ENCODE assay signal across 9 cellular contexts in the genomic region with DNA sequence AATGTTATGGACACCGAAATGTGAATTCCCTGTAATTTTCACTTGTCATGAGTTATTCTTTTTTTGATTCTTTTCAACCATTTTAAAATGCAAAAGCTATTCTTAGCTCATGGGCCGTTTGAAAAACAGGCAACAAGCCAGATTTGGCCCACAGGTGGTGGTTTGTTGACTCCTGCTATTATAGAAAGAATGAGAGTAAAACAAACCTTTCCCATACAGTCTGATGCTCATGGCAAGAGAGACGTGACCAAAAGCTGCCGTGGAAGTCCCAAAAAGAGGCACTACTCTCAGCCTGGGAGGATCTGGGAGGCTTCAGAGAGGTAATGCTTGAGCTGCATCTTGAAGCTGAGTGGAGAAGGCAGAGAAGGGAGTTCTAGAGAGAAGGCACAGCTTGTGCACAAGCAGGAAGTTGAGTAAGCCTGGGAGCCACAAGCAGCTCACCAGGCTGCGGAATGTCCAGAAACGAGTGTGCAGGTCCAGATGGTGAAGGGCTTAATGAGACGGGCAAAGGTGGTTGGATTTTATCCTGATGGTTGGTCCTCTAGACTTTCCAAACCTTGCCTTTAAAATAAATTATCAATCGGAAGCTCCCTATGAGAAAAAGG. TPM values are rescaled to one million over a fixed set of nuclear protein-coding genes. Genes with fewer than 3 reads are reported as not detected.
DNase-seq lines count a peak whose midpoint lies in the region; ATAC-seq lines count a peak whose summit lies in the region.
"Had no signal": no experiment of that assay in that cellular context is flagged by ENCODE, and none has a peak within 500 bp of the region (broad histone marks: within the 10 kb centered on the region; RNA-seq: fewer than 3 reads in every experiment).

No MANE protein-coding gene starts in this region.

- H3K27ac Mint-ChIP-seq in activated naive CD4-positive, alpha-beta T cell treated with anti-CD3 and anti-CD28 coated beads, Interleukin-2, amount 50 U/mL, for 72 hours = peak overlapping the region in 1 of 2 donors; percentile 84
- H3K27ac Mint-ChIP-seq: CD8-positive, alpha-beta T cell had no signal

- DNase-seq in AML-193 (lab: John Stamatoyannopoulos, UW) (peak; percentile 47 to 50), NCI-H774 (lab: John Stamatoyannopoulos, UW) (peak; percentile 61), NCI-H510A treated with DMSO at 0.1 percent for 48 hours (lab: John Stamatoyannopoulos, UW) (no peak), islet precursor cell (no peak)
- no peak for DNase-seq in activated naive CD4-positive, alpha-beta T cell treated with anti-CD3 and anti-CD28 coated beads, Interleukin-2, amount 50 U/mL, for 72 hours (ENCODE audit: low spot score in 2 of 2)
- DNase-seq: CD8-positive, alpha-beta T cell had no signal

- peaks cover 4 to 9% of the 10 kb centered on the region in 2 donors for H3K9me3 Mint-ChIP-seq in activated naive CD4-positive, alpha-beta T cell treated with anti-CD3 and anti-CD28 coated beads, Interleukin-2, amount 50 U/mL, for 72 hours
- H3K9me3 Mint-ChIP-seq: CD8-positive, alpha-beta T cell had no signal

- H3K36me3 Mint-ChIP-seq in activated naive CD4-positive, alpha-beta T cell treated with anti-CD3 and anti-CD28 coated beads, Interleukin-2, amount 50 U/mL, for 72 hours = peaks cover 13 to 16% of the 10 kb centered on the region in 2 donors
- H3K36me3 Mint-ChIP-seq: CD8-positive, alpha-beta T cell had no signal

- peak; percentile 91 for ATAC-seq in GM18868 (IDR thresholded peaks at IDR 0.05; ENCODE audit: unreplicated experiment)
- ATAC-seq in HG03025 (IDR thresholded peaks at IDR 0.05; ENCODE audit: low FRiP score, unreplicated experiment) = peak; percentile 79
- no peak for ATAC-seq in activated CD4-positive, CD25-positive, alpha-beta regulatory T cell treated with anti-CD3 and anti-CD28 coated beads, Interleukin-2, amount 50 U/mL, for 24 hours
- no peak for ATAC-seq in activated naive CD4-positive, alpha-beta T cell treated with anti-CD3 and anti-CD28 coated beads, Interleukin-2, amount 50 U/mL, for 72 hours
- ATAC-seq: CD8-positive, alpha-beta T cell had no signal

RNA-seq across cellular contexts. Expression of gene PLXNC1, which starts 9.6 kb away (rescaled TPM):
- total RNA-seq in activated naive CD4-positive, alpha-beta T cell treated with anti-CD3 and anti-CD28 coated beads, Interleukin-2, amount 50 U/mL, for 72 hours = 1 to 10 TPM; 3.1 to 9.2 TPM

Comparison
In these comparisons a context has a peak if more than half of its experiments do, and no peak if none do; other contexts are left out.
1. DNase-seq: peak in AML-193 (2 of 2) and NCI-H774 (single experiment); none in NCI-H510A treated with DMSO at 0.1 percent for 48 hours (single experiment), islet precursor cell (single experiment) and activated naive CD4-positive, alpha-beta T cell treated with anti-CD3 and anti-CD28 coated beads, Interleukin-2, amount 50 U/mL, for 72 hours (0 of 2).
2. ATAC-seq: peak in GM18868 (single experiment) and HG03025 (single experiment); none in activated CD4-positive, CD25-positive, alpha-beta regulatory T cell treated with anti-CD3 and anti-CD28 coated beads, Interleukin-2, amount 50 U/mL, for 24 hours (0 of 2) and activated naive CD4-positive, alpha-beta T cell treated with anti-CD3 and anti-CD28 coated beads, Interleukin-2, amount 50 U/mL, for 72 hours (0 of 2).